8 cellular contexts compared by ENCODE assay signal in the genomic region with DNA sequence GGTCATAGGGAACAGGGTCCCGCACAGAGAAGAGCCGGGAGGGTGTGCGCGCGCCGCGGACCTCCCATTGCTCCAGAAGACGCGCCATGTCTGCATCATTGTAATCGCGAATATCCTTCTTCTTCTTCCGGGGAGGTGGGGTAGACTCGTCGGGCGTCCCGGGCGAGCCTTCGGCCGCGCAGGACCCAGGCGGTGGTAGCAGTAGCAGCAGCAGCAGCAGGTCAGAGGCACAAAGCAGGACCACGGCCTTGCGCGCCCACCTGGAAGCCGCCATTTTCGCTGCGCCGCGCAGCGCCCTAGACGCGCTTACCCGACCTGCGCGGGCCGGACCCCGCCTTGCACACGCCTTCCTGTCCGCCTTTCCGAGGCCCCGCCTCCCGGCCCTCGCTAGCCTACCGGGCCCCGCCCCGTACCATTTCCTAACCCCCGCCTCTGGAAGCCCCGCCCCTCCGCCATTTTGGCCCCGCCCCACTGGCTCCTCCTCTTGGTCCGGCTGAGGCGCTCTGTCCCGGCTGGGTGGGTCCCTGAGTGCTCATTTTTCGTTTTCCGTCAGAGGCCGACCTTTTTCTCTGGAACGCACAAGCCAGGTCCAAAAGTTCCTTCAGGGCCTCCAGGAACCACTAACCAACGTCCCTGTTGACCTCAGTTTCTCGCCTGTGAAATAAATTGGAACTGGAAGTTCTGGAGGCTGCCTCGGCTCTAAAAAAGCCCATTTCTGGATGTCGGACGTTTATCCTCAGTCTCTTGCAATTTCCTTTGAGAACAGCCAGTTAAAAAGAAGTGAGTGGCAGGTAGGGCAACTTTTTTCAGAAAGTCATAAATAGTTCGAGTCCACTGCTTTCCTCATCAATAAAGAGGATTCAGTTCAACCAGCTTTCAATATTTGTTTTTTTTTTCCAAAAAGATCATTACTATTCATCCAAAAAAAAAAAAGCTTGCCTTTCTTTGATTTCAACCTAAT. TPM values are rescaled to one million over a fixed set of nuclear protein-coding genes. Genes with fewer than 3 reads are reported as not detected.
DNase-seq lines count a peak whose midpoint lies in the region; ATAC-seq and TF ChIP-seq lines count a peak whose summit lies in the region.

Gene MESD (minus strand): TSS at position 302 of the 961 bp plus-strand sequence. CDS start 28 bp downstream, at position 274.

- H3K9me3 ChIP-seq in WERI-Rb-1 (ENCODE audit: severe bottlenecking): no peaks in the 10 kb centered on the region
- no peaks in the 10 kb centered on the region for H3K9me3 ChIP-seq in breast epithelium

- intact Hi-C loops in breast epithelium (cut with DNase I; ENCODE audit: low total_unique reads): no loop called here

- H3K4me3 ChIP-seq in WERI-Rb-1 (ENCODE audit: low read depth, low read length) (peak within 1 kb of the TSS; percentile 79), breast epithelium (peak within 1 kb of the TSS; percentile 81 to 92 (median 85)), skin epidermis (peak within 1 kb of the TSS; percentile 54 to 92 (median 75))

- peak; percentile 59 for TF ChIP-seq POLR2A in breast epithelium (IDR thresholded peaks at IDR 0.05)

- DNase-seq in AG08395 (ENCODE audit: low spot score) (peak; percentile 99), NCI-H2227 (lab: John Stamatoyannopoulos, UW; ENCODE audit: unreplicated experiment) (peak; percentile 93), WERI-Rb-1 (peak; percentile 97), breast epithelium (ENCODE audit: low spot score in 2 of 2) (peak; percentile 95 to 98), iPS-NIHi11 (ENCODE audit: low spot score) (peak; percentile 99)

- H3K27ac ChIP-seq in WERI-Rb-1 (peak within 1 kb of the TSS; percentile 95), breast epithelium (peak within 1 kb of the TSS; percentile 93 to 97), skin epidermis (peak within 1 kb of the TSS; percentile 66 to 94 (median 90))

- ATAC-seq in GM18909 (IDR thresholded peaks at IDR 0.05; ENCODE audit: poor library complexity, unreplicated experiment) (peak; percentile 97), HG03159 (IDR thresholded peaks at IDR 0.05; ENCODE audit: unreplicated experiment) (peak; percentile 90)

- peaks cover 7% of the 10 kb centered on the region for H3K36me3 ChIP-seq in WERI-Rb-1
- no peaks in the 10 kb centered on the region for H3K36me3 ChIP-seq in breast epithelium

- no peaks in the 10 kb centered on the region for H3K27me3 ChIP-seq in WERI-Rb-1 (ENCODE audit: insufficient read depth, low read depth, severe bottlenecking)
- H3K27me3 ChIP-seq in breast epithelium: no peaks in the 10 kb centered on the region

- peaks cover 0 to 5% of the 10 kb centered on the region in 2 donors for H3K4me1 ChIP-seq in breast epithelium

- TF ChIP-seq CTCF in WERI-Rb-1 (IDR thresholded peaks at IDR 0.05; ENCODE audit: low read depth, low read length) (no peak), breast epithelium (IDR thresholded peaks at IDR 0.05) (no peak)

RNA-seq across cellular contexts. Expression of gene MESD, which starts in this region (rescaled TPM):
- 10 to 100 TPM; 17.1 to 32.9 (median 27.2) TPM for total RNA-seq in breast epithelium

Comparison
In these comparisons a context has a peak if more than half of its experiments do, and no peak if none do; other contexts are left out.
1. Peak in every context shown above with its lines: DNase-seq, ATAC-seq, H3K4me3 ChIP-seq and H3K27ac ChIP-seq.